In genomic region chr10:118465300-118465874, GRCh38 we compare ENCODE assay signal across 36 cellular contexts.
"Had no signal": no experiment of that assay in that cellular context is flagged by ENCODE, and none has a peak within 500 bp of the region (broad histone marks: within the 10 kb centered on the region; RNA-seq: fewer than 3 reads in every experiment).

No MANE protein-coding gene starts in this region.

- H3K9me3 Mint-ChIP-seq: activated CD4-positive, alpha-beta memory T cell treated with anti-CD3 and anti-CD28 coated beads for 36 hours; activated CD4-positive, alpha-beta T cell treated with anti-CD3 and anti-CD28 coated beads, Interleukin-2, amount 10 ng/mL, durations not matched to agents 24 days and 14 days; activated T-helper 1 cell treated with anti-CD3 and anti-CD28 coated beads, Interleukin-12 subunit alpha, Interleukin-12 subunit beta, Interleukin-2, Interleukin-4 antibody, amounts not matched to agents 30 ng/mL and 10 ng/mL and 1 ng/mL, durations not matched to agents 14 hours and 24 hours and 36 hours; activated T-helper 2 cell treated with anti-CD3 and anti-CD28 coated beads, Interferon-gamma antibody, Interleukin-2, Interleukin-4, amounts not matched to agents 10 μg/mL and 5 μg/mL and 100 μg/mL, durations not matched to agents 14 hours and 24 hours and 36 hours; effector memory CD8-positive, alpha-beta T cell; T-helper 2 cell treated with Interferon-gamma antibody and Interleukin-4, amounts not matched to agents 5 μg/mL and 100 μg/mL, for 36 hours had no signal

- H3K9me3 ChIP-seq: esophagus squamous epithelium, gastroesophageal sphincter, heart right ventricle had no signal

- H3K27me3 ChIP-seq: brain microvascular endothelial cell had no signal

- H3K4me3 Mint-ChIP-seq: activated CD4-positive, alpha-beta memory T cell treated with anti-CD3 and anti-CD28 coated beads for 36 hours; activated CD4-positive, alpha-beta T cell treated with anti-CD3 and anti-CD28 coated beads for 36 hours; activated CD4-positive, alpha-beta T cell treated with anti-CD3 and anti-CD28 coated beads, Interleukin-2, amount 10 ng/mL, durations not matched to agents 24 days and 14 days; activated CD8-positive, alpha-beta memory T cell treated with anti-CD3 and anti-CD28 coated beads, Interleukin-2, amount 10 ng/mL, durations not matched to agents 7 days and 5 days; activated CD8-positive, alpha-beta T cell treated with anti-CD3 and anti-CD28 coated beads, Interleukin-2, amount 10 ng/mL, durations not matched to agents 7 days and 5 days; activated naive CD8-positive, alpha-beta T cell; activated T-helper 1 cell treated with anti-CD3 and anti-CD28 coated beads, Interleukin-12 subunit alpha, Interleukin-12 subunit beta, Interleukin-2, Interleukin-4 antibody, amounts not matched to agents 30 ng/mL and 10 ng/mL and 1 ng/mL, durations not matched to agents 14 hours and 24 hours and 36 hours; effector memory CD8-positive, alpha-beta T cell; T-helper 17 cell; T-helper 2 cell treated with Interferon-gamma antibody and Interleukin-4, amounts not matched to agents 5 μg/mL and 100 μg/mL, for 36 hours had no signal

- ATAC-seq: activated CD4-positive, alpha-beta T cell treated with anti-CD3 and anti-CD28 coated beads for 36 hours; activated CD8-positive, alpha-beta memory T cell treated with anti-CD3 and anti-CD28 coated beads, Interleukin-2, amount 10 ng/mL, durations not matched to agents 7 days and 5 days; activated CD8-positive, alpha-beta T cell treated with anti-CD3 and anti-CD28 coated beads, Interleukin-2, amount 10 ng/mL, durations not matched to agents 7 days and 5 days; effector memory CD8-positive, alpha-beta T cell; gastroesophageal sphincter; heart right ventricle; T-helper 17 cell had no signal

- H3K4me1 Mint-ChIP-seq: activated CD4-positive, alpha-beta T cell treated with anti-CD3 and anti-CD28 coated beads for 36 hours; activated CD4-positive, alpha-beta T cell treated with anti-CD3 and anti-CD28 coated beads, Interleukin-2, amount 10 ng/mL, durations not matched to agents 24 days and 14 days; activated CD8-positive, alpha-beta memory T cell treated with anti-CD3 and anti-CD28 coated beads, Interleukin-2, amount 10 ng/mL, durations not matched to agents 7 days and 5 days; T-helper 17 cell had no signal

- H3K27ac Mint-ChIP-seq: activated CD4-positive, alpha-beta memory T cell treated with anti-CD3 and anti-CD28 coated beads for 36 hours; activated CD4-positive, alpha-beta T cell treated with anti-CD3 and anti-CD28 coated beads for 36 hours; activated CD4-positive, alpha-beta T cell treated with anti-CD3 and anti-CD28 coated beads, Interleukin-2, amount 10 ng/mL, durations not matched to agents 24 days and 14 days; activated CD8-positive, alpha-beta memory T cell treated with anti-CD3 and anti-CD28 coated beads, Interleukin-2, amount 10 ng/mL, durations not matched to agents 7 days and 5 days; activated CD8-positive, alpha-beta T cell treated with anti-CD3 and anti-CD28 coated beads, Interleukin-2, amount 10 ng/mL, durations not matched to agents 7 days and 5 days; activated naive CD8-positive, alpha-beta T cell; activated T-helper 1 cell treated with anti-CD3 and anti-CD28 coated beads, Interleukin-12 subunit alpha, Interleukin-12 subunit beta, Interleukin-2, Interleukin-4 antibody, amounts not matched to agents 30 ng/mL and 10 ng/mL and 1 ng/mL, durations not matched to agents 14 hours and 24 hours and 36 hours; activated T-helper 2 cell treated with anti-CD3 and anti-CD28 coated beads, Interferon-gamma antibody, Interleukin-2, Interleukin-4, amounts not matched to agents 10 μg/mL and 5 μg/mL and 100 μg/mL, durations not matched to agents 14 hours and 24 hours and 36 hours; effector memory CD8-positive, alpha-beta T cell; T-helper 17 cell; T-helper 2 cell treated with Interferon-gamma antibody and Interleukin-4, amounts not matched to agents 5 μg/mL and 100 μg/mL, for 36 hours had no signal

- H3K4me3 ChIP-seq: esophagus squamous epithelium, gastroesophageal sphincter, heart right ventricle had no signal

- H3K36me3 Mint-ChIP-seq: activated CD4-positive, alpha-beta memory T cell treated with anti-CD3 and anti-CD28 coated beads for 36 hours; activated CD8-positive, alpha-beta memory T cell treated with anti-CD3 and anti-CD28 coated beads, Interleukin-2, amount 10 ng/mL, durations not matched to agents 7 days and 5 days; activated naive CD8-positive, alpha-beta T cell had no signal

- FAIRE-seq: astrocyte, colon, endometrium, endothelial cell of umbilical vein had no signal

- H3K36me3 ChIP-seq: brain microvascular endothelial cell, esophagus squamous epithelium, gastroesophageal sphincter, heart right ventricle had no signal

- H3K27ac ChIP-seq: brain microvascular endothelial cell, epithelial cell of prostate, esophagus squamous epithelium, gastroesophageal sphincter, heart right ventricle had no signal

- DNase-seq: activated CD4-positive, alpha-beta memory T cell treated with anti-CD3 and anti-CD28 coated beads for 36 hours; activated CD4-positive, alpha-beta T cell treated with anti-CD3 and anti-CD28 coated beads for 36 hours; activated CD4-positive, alpha-beta T cell treated with anti-CD3 and anti-CD28 coated beads, Interleukin-2, amount 10 ng/mL, durations not matched to agents 24 days and 14 days; activated CD4-positive, CD25-positive, alpha-beta regulatory T cell; activated CD4-positive, CD25-positive, alpha-beta regulatory T cell treated with anti-CD3 and anti-CD28 coated beads, Interleukin-2, amount 50 U/mL, for 72 hours; activated CD8-positive, alpha-beta memory T cell treated with anti-CD3 and anti-CD28 coated beads, Interleukin-2, amount 50 U/mL, for 4 hours; activated CD8-positive, alpha-beta T cell treated with anti-CD3 and anti-CD28 coated beads, Interleukin-2, amount 10 ng/mL, durations not matched to agents 7 days and 5 days; activated effector memory CD4-positive, alpha-beta T cell treated with anti-CD3 and anti-CD28 coated beads, Interleukin-2, amount 50 U/mL, for 16 hours; activated naive CD4-positive, alpha-beta T cell treated with anti-CD3 and anti-CD28 coated beads, Interleukin-2, amount 50 U/mL, for 16 hours; activated T-cell treated with anti-CD3 and anti-CD28 coated beads, Interleukin-2, amount 50 U/mL, for 1 hour; activated T-cell treated with anti-CD3 and anti-CD28 coated beads, Interleukin-2, amount 50 U/mL, for 48 hours; amniotic stem cell; anterior cingulate cortex; brain microvascular endothelial cell; caudate nucleus; cortex of kidney; dermis blood vessel endothelial cell; effector CD4-positive, alpha-beta T cell; effector memory CD8-positive, alpha-beta T cell; esophagus squamous epithelium; foreskin melanocyte; heart right ventricle; T-helper 1 cell; T-helper 17 cell; T1000 had no signal

- H3K4me1 ChIP-seq: esophagus squamous epithelium, gastroesophageal sphincter, heart right ventricle had no signal
